39 cellular contexts compared by ENCODE assay signal in genomic region chr14:104191409-104191997, GRCh38. TPM values are rescaled to one million over a fixed set of nuclear protein-coding genes. Genes with fewer than 3 reads are reported as not detected.
"Had no signal": no experiment of that assay in that cellular context is flagged by ENCODE, and none has a peak within 500 bp of the region (broad histone marks: within the 10 kb centered on the region; RNA-seq: fewer than 3 reads in every experiment).

No MANE protein-coding gene starts in this region.

- H3K36me3 ChIP-seq: adrenal gland, breast epithelium, MG63 had no signal

- H3K4me1 ChIP-seq: adrenal gland, body of pancreas, breast epithelium had no signal

- DNase-seq: activated CD4-positive, alpha-beta memory T cell treated with anti-CD3 and anti-CD28 coated beads, Interleukin-2, amount 10 ng/mL, durations not matched to agents 7 days and 5 days; activated CD4-positive, alpha-beta T cell treated with anti-CD3 and anti-CD28 coated beads for 1 hour; activated CD4-positive, alpha-beta T cell treated with anti-CD3 and anti-CD28 coated beads for 48 hours; activated CD4-positive, CD25-positive, alpha-beta regulatory T cell; activated CD8-positive, alpha-beta memory T cell treated with anti-CD3 and anti-CD28 coated beads for 24 hours; activated CD8-positive, alpha-beta memory T cell treated with anti-CD3 and anti-CD28 coated beads, Interleukin-2, amount 10 ng/mL, durations not matched to agents 7 days and 5 days; activated effector memory CD4-positive, alpha-beta T cell treated with anti-CD3 and anti-CD28 coated beads, Interleukin-2, amount 50 U/mL, for 16 hours; activated naive CD4-positive, alpha-beta T cell; activated naive CD4-positive, alpha-beta T cell treated with anti-CD3 and anti-CD28 coated beads, Interleukin-2, amount 50 U/mL, for 16 hours; activated T-cell treated with anti-CD3 and anti-CD28 coated beads, Interleukin-2, amount 50 U/mL, for 1 hour; activated T-cell treated with anti-CD3 and anti-CD28 coated beads, Interleukin-2, amount 50 U/mL, for 72 hours; adrenal gland; body of pancreas; Kasumi-1; MG63; NCI-H1048; NCI-H146; NCI-H187; NCI-H2029 treated with DMSO at 0.1 percent for 48 hours; NCI-H2107; NCI-H2171; NCI-H510A; NCI-H526; NCI-H748 treated with DMSO at 0.1 percent for 48 hours; NK-92 treated with Interleukin-12 subunit alpha and Interleukin-12 subunit beta, amount 100 ng/mL, for 24 hours; PC-9; SIG-M5; T-cell; T-helper 2 cell; T-helper 9 cell had no signal

- ATAC-seq: activated CD8-positive, alpha-beta memory T cell treated with anti-CD3 and anti-CD28 coated beads, Interleukin-2, amount 10 ng/mL, durations not matched to agents 7 days and 5 days; activated T-cell treated with anti-CD3 and anti-CD28 coated beads, Interleukin-2, amount 50 U/mL, for 72 hours; activated T-helper 17 cell treated with anti-CD3 and anti-CD28 coated beads, Interleukin-2, amount 50 U/mL, for 72 hours; body of pancreas; Right ventricle myocardium inferior; SK-N-SH treated with all-trans-retinoic acid at 6 μM for 48 hours; T-cell had no signal

- H3K4me2 ChIP-seq: PC-9 had no signal

- H3K4me3 Mint-ChIP-seq: activated CD4-positive, alpha-beta memory T cell treated with anti-CD3 and anti-CD28 coated beads, Interleukin-2, amount 10 ng/mL, durations not matched to agents 7 days and 5 days; activated CD8-positive, alpha-beta memory T cell treated with anti-CD3 and anti-CD28 coated beads, Interleukin-2, amount 10 ng/mL, durations not matched to agents 7 days and 5 days; activated T-cell treated with anti-CD3 and anti-CD28 coated beads, Interleukin-2, amount 50 U/mL, for 72 hours; activated T-helper 17 cell treated with anti-CD3 and anti-CD28 coated beads, Interleukin-2, amount 50 U/mL, for 72 hours; T-cell had no signal

- FAIRE-seq: astrocyte, RCC 7860 had no signal

- H3K27me3 ChIP-seq: adrenal gland, body of pancreas, MG63 had no signal

- H3K9me3 Mint-ChIP-seq: activated CD4-positive, alpha-beta memory T cell treated with anti-CD3 and anti-CD28 coated beads, Interleukin-2, amount 10 ng/mL, durations not matched to agents 7 days and 5 days; activated T-cell treated with anti-CD3 and anti-CD28 coated beads, Interleukin-2, amount 50 U/mL, for 72 hours; activated T-helper 17 cell treated with anti-CD3 and anti-CD28 coated beads, Interleukin-2, amount 50 U/mL, for 72 hours; T-cell had no signal

- H3K27me3 Mint-ChIP-seq: activated CD4-positive, alpha-beta memory T cell treated with anti-CD3 and anti-CD28 coated beads, Interleukin-2, amount 10 ng/mL, durations not matched to agents 7 days and 5 days; activated CD8-positive, alpha-beta memory T cell treated with anti-CD3 and anti-CD28 coated beads, Interleukin-2, amount 10 ng/mL, durations not matched to agents 7 days and 5 days; T-cell had no signal

- H2AFZ ChIP-seq: PC-9 had no signal

- H3K9me3 ChIP-seq: adrenal gland, body of pancreas, breast epithelium, MG63 had no signal

- H3K27ac Mint-ChIP-seq: activated CD4-positive, alpha-beta memory T cell treated with anti-CD3 and anti-CD28 coated beads, Interleukin-2, amount 10 ng/mL, durations not matched to agents 7 days and 5 days; activated CD8-positive, alpha-beta memory T cell treated with anti-CD3 and anti-CD28 coated beads, Interleukin-2, amount 10 ng/mL, durations not matched to agents 7 days and 5 days; activated T-cell treated with anti-CD3 and anti-CD28 coated beads, Interleukin-2, amount 50 U/mL, for 72 hours; activated T-helper 17 cell treated with anti-CD3 and anti-CD28 coated beads, Interleukin-2, amount 50 U/mL, for 72 hours; T-cell had no signal

- H3K36me3 Mint-ChIP-seq: activated CD8-positive, alpha-beta memory T cell treated with anti-CD3 and anti-CD28 coated beads, Interleukin-2, amount 10 ng/mL, durations not matched to agents 7 days and 5 days; T-cell had no signal

- H3K4me3 ChIP-seq: adrenal gland, body of pancreas, breast epithelium, MG63, PC-9 had no signal

- H3K27ac ChIP-seq: adrenal gland, body of pancreas, breast epithelium, PC-9, RWPE1, VCaP had no signal

- H3K4me1 Mint-ChIP-seq: activated T-helper 17 cell treated with anti-CD3 and anti-CD28 coated beads, Interleukin-2, amount 50 U/mL, for 72 hours had no signal

RNA-seq across cellular contexts. Expression of gene KIF26A, which starts 53.1 kb away (rescaled TPM):
- total RNA-seq: OCI-LY7 had no signal
